24 cellular contexts compared by ENCODE assay signal in the genomic region with DNA sequence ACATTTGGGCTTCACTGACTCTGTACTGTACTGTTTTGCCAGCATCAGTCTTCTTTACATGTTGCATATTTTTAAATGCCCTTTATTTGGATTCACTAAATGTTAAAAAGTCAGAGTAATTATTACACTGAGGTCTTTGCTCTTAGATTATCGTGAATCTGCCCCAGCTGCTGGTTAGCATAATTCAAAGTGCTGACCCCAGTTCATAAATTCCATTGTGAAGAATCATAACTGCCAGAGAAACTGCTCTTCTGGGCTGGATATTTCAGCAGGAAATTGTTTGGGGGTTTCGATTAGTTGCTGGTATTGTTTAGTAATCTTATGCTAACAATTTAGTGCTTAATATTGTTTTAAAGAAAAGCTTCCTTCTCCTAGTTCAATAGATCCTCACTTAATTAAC.
"Had no signal": no experiment of that assay in that cellular context is flagged by ENCODE, and none has a peak within 500 bp of the region (broad histone marks: within the 10 kb centered on the region; RNA-seq: fewer than 3 reads in every experiment).

No MANE protein-coding gene starts in this region.

- H3K27me3 Mint-ChIP-seq: IgD-negative memory B cell had no signal

- H3K36me3 Mint-ChIP-seq: activated naive CD4-positive, alpha-beta T cell treated with anti-CD3 and anti-CD28 coated beads, Interleukin-2, amount 50 U/mL, for 24 hours; IgD-negative memory B cell; WTC11 had no signal

- FAIRE-seq: RCC 7860 had no signal

- H3K9me3 Mint-ChIP-seq: activated naive CD4-positive, alpha-beta T cell treated with anti-CD3 and anti-CD28 coated beads, Interleukin-2, amount 50 U/mL, for 24 hours; activated T-helper 1 cell treated with anti-CD3 and anti-CD28 coated beads, Interleukin-12 subunit alpha, Interleukin-12 subunit beta, Interleukin-2, Interleukin-4 antibody, amounts not matched to agents 30 ng/mL and 10 ng/mL and 1 ng/mL, durations not matched to agents 14 hours and 24 hours and 36 hours had no signal

- H3K4me1 Mint-ChIP-seq: activated naive CD4-positive, alpha-beta T cell treated with anti-CD3 and anti-CD28 coated beads, Interleukin-2, amount 50 U/mL, for 24 hours; IgD-negative memory B cell had no signal

- H3K4me3 Mint-ChIP-seq: activated CD8-positive, alpha-beta T cell treated with anti-CD3 and anti-CD28 coated beads, Interleukin-2, amount 10 ng/mL, durations not matched to agents 7 days and 5 days; activated naive CD4-positive, alpha-beta T cell treated with anti-CD3 and anti-CD28 coated beads, Interleukin-2, amount 50 U/mL, for 24 hours; activated T-helper 1 cell treated with anti-CD3 and anti-CD28 coated beads, Interleukin-12 subunit alpha, Interleukin-12 subunit beta, Interleukin-2, Interleukin-4 antibody, amounts not matched to agents 30 ng/mL and 10 ng/mL and 1 ng/mL, durations not matched to agents 14 hours and 24 hours and 36 hours; T-helper 1 cell treated with Interleukin-12 subunit alpha and Interleukin-12 subunit beta and Interleukin-4 antibody, amounts not matched to agents 30 μg/mL and 1 μg/mL, for 36 hours; WTC11 had no signal

- H3K27ac Mint-ChIP-seq: activated CD8-positive, alpha-beta T cell treated with anti-CD3 and anti-CD28 coated beads, Interleukin-2, amount 10 ng/mL, durations not matched to agents 7 days and 5 days; activated naive CD4-positive, alpha-beta T cell treated with anti-CD3 and anti-CD28 coated beads, Interleukin-2, amount 50 U/mL, for 24 hours; activated T-helper 1 cell treated with anti-CD3 and anti-CD28 coated beads, Interleukin-12 subunit alpha, Interleukin-12 subunit beta, Interleukin-2, Interleukin-4 antibody, amounts not matched to agents 30 ng/mL and 10 ng/mL and 1 ng/mL, durations not matched to agents 14 hours and 24 hours and 36 hours; IgD-negative memory B cell; T-helper 1 cell treated with Interleukin-12 subunit alpha and Interleukin-12 subunit beta and Interleukin-4 antibody, amounts not matched to agents 30 μg/mL and 1 μg/mL, for 36 hours; WTC11 had no signal

- DNase-seq: activated CD4-positive, alpha-beta T cell treated with anti-CD3 and anti-CD28 coated beads for 48 hours; activated CD4-positive, alpha-beta T cell treated with anti-CD3 and anti-CD28 coated beads, Interleukin-2, amount 50 U/mL, for 4 hours; activated CD4-positive, CD25-positive, alpha-beta regulatory T cell treated with anti-CD3 and anti-CD28 coated beads, Interleukin-2, amount 50 U/mL, for 72 hours; activated CD8-positive, alpha-beta memory T cell treated with anti-CD3 and anti-CD28 coated beads, Interleukin-2, amount 50 U/mL, for 48 hours; activated CD8-positive, alpha-beta T cell treated with anti-CD3 and anti-CD28 coated beads, Interleukin-2, amount 10 ng/mL, durations not matched to agents 7 days and 5 days; activated effector memory CD4-positive, alpha-beta T cell treated with Interleukin-2 at 50 U/mL for 16 hours; activated naive CD4-positive, alpha-beta T cell; activated T-cell treated with anti-CD3 and anti-CD28 coated beads, Interleukin-2, amount 50 U/mL, for 1 hour; aorta; caudate nucleus; KG1; NCI-H1092; NCI-H1694; NCI-H2029; NCI-H2107; NCI-H510A treated with DMSO at 0.1 percent for 48 hours; PC-3; SHP77 had no signal
